8 cellular contexts compared by ENCODE assay signal in the genomic region with DNA sequence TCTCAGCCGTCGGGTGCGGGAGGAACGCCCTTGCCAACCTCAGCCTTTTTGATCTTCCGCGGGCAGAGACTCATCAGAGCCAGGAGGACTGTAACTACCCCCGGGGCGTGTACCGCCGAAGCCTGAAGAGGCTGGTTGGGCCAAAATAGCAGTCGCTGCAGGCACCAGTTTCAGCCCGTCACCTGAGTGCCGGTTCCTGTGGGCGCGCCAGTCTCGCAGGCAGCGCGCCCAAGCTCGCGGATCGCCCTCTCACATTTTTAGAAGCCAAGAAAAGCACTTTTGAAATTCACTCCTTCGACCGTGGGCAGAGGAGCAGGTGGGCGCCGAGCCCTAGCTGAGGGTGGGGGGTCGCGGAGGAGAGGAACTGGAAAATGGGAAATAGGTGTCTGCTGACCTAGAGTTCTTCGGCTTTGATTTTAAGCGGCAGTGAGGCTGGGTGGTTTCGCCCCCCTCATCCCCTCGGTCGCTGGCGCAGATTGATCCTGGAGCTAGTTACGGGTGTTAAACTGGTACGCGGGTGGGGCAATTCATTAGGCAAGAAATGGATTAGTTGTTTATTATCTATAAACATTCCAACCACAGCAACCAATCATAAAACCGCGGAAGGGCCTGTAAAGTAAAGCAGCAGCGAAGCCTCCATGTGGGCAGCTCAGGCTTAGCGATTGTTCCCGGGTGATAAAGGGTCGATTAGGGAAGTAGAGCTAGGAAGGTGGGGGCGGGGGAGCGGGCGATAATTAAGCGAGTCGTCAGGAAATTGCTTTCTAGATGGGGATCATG.
DNase-seq lines count a peak whose midpoint lies in the region; ATAC-seq and FAIRE-seq lines count a peak whose summit lies in the region.

No MANE protein-coding gene starts in this region.

- H3K36me3 ChIP-seq in mesendoderm (ENCODE audit: control insufficient read depth, insufficient read depth, low read length) = no peaks in the 10 kb centered on the region

- no peak overlapping the region for H3K23ac ChIP-seq in mesendoderm (ENCODE audit: low read length)

- H3K4me1 Mint-ChIP-seq in activated naive CD8-positive, alpha-beta T cell treated with anti-CD3 and anti-CD28 coated beads, Interleukin-2, amount 50 U/mL, for 24 hours = peaks cover 45% of the 10 kb centered on the region

- no CpG with 5 or more reads among the region's 47 CpGs for WGBS in mesendoderm (ENCODE audit: extremely low coverage, insufficient coverage, low lambda C conversion rate)

- H3K27ac Mint-ChIP-seq in activated naive CD8-positive, alpha-beta T cell treated with anti-CD3 and anti-CD28 coated beads, Interleukin-2, amount 50 U/mL, for 24 hours = peak overlapping the region; percentile 27

- H3K36me3 Mint-ChIP-seq in activated naive CD8-positive, alpha-beta T cell treated with anti-CD3 and anti-CD28 coated beads, Interleukin-2, amount 50 U/mL, for 24 hours (ENCODE audit: low read depth) = no peaks in the 10 kb centered on the region

- H3K9me3 Mint-ChIP-seq in activated naive CD8-positive, alpha-beta T cell treated with anti-CD3 and anti-CD28 coated beads, Interleukin-2, amount 50 U/mL, for 24 hours = no peaks in the 10 kb centered on the region

- no peak overlapping the region for H3K4ac ChIP-seq in mesendoderm (ENCODE audit: low read depth, low read length)

- peak overlapping the region; percentile 58 for H3K4me3 Mint-ChIP-seq in activated naive CD8-positive, alpha-beta T cell treated with anti-CD3 and anti-CD28 coated beads, Interleukin-2, amount 50 U/mL, for 24 hours

- no peak overlapping the region for H2BK120ac ChIP-seq in mesendoderm (ENCODE audit: low read depth, low read length)

- no peak for FAIRE-seq in urothelium cell line (lab: Jason Lieb, UNC)

- no peak overlapping the region for H2AK5ac ChIP-seq in mesendoderm (ENCODE audit: low read length)

- H4K8ac ChIP-seq in mesendoderm (ENCODE audit: low read depth, low read length) = no peak overlapping the region

- peaks cover 36% of the 10 kb centered on the region for H3K27me3 ChIP-seq in mesendoderm (ENCODE audit: insufficient read depth, low read length, poor library complexity)

- peaks cover 86% of the 10 kb centered on the region for H3K27me3 Mint-ChIP-seq in activated naive CD8-positive, alpha-beta T cell treated with anti-CD3 and anti-CD28 coated beads, Interleukin-2, amount 50 U/mL, for 24 hours

- no peaks in the 10 kb centered on the region for H3K79me2 ChIP-seq in mesendoderm (ENCODE audit: control insufficient read depth, insufficient read depth, low read length)

- peak overlapping the region; percentile 45 for H3K9ac ChIP-seq in mesendoderm (ENCODE audit: low read length)

- no peak overlapping the region for H3K27ac ChIP-seq in mesendoderm (ENCODE audit: low read depth, low read length)

- H3K79me1 ChIP-seq in mesendoderm (ENCODE audit: low read length) = no peaks in the 10 kb centered on the region

- ATAC-seq in HG02938 (IDR thresholded peaks at IDR 0.05; ENCODE audit: unreplicated experiment) (peak; percentile 60), GM19351 (IDR thresholded peaks at IDR 0.05; ENCODE audit: unreplicated experiment) (no peak)
- ATAC-seq in activated naive CD8-positive, alpha-beta T cell treated with anti-CD3 and anti-CD28 coated beads, Interleukin-2, amount 50 U/mL, for 24 hours = no peak

- peak; percentile 51 for DNase-seq in COLO668 (lab: John Stamatoyannopoulos, UW; ENCODE audit: unreplicated experiment)
- DNase-seq in activated naive CD8-positive, alpha-beta T cell treated with anti-CD3 and anti-CD28 coated beads, Interleukin-2, amount 50 U/mL, for 24 hours = no peak
- peak; percentile 91 for DNase-seq in mesendoderm
- no peak for DNase-seq in pons (ENCODE audit: low spot score)
- no peak for DNase-seq in urothelium cell line (ENCODE audit: low spot score)
- DNase-seq in nucleus accumbens (lab: John Stamatoyannopoulos, UW) = no peak

- no peak overlapping the region for H2BK5ac ChIP-seq in mesendoderm (ENCODE audit: low read length)

- peak overlapping the region; percentile 82 for H3K18ac ChIP-seq in mesendoderm (ENCODE audit: low read length)

- peak overlapping the region; percentile 56 for H3K4me2 ChIP-seq in mesendoderm (ENCODE audit: low read length)

- no peak overlapping the region for H4K5ac ChIP-seq in mesendoderm (ENCODE audit: low read length)

- H3K56ac ChIP-seq in mesendoderm (ENCODE audit: low read length) = peak overlapping the region; percentile 65

- peaks cover 8% of the 10 kb centered on the region for H3K4me1 ChIP-seq in mesendoderm (ENCODE audit: control insufficient read depth, low read depth, low read length)

- H2BK15ac ChIP-seq in mesendoderm (replicated peaks; ENCODE audit: low read depth) = no peak overlapping the region

- H3K4me3 ChIP-seq in mesendoderm (ENCODE audit: low read length) = peak overlapping the region; percentile 11

Comparison
In these comparisons a context has a peak if more than half of its experiments do, and no peak if none do; other contexts are left out.
1. DNase-seq: peak in COLO668 (single experiment) and mesendoderm (single experiment); none in activated naive CD8-positive, alpha-beta T cell treated with anti-CD3 and anti-CD28 coated beads, Interleukin-2, amount 50 U/mL, for 24 hours (single experiment), pons (single experiment), urothelium cell line (single experiment) and nucleus accumbens (0 of 56).